In genomic region chr15:36680751-36681150, GRCh38 we compare ENCODE assay signal across 23 cellular contexts.
"Had no signal": no experiment of that assay in that cellular context is flagged by ENCODE, and none has a peak within 500 bp of the region (broad histone marks: within the 10 kb centered on the region; RNA-seq: fewer than 3 reads in every experiment).

No MANE protein-coding gene starts in this region.

- H3K9me3 ChIP-seq: esophagus squamous epithelium, gastroesophageal sphincter, lower lobe of right lung had no signal

- H3K36me3 ChIP-seq: esophagus squamous epithelium, gastroesophageal sphincter, left lung, lower lobe of right lung had no signal

- H3K4me1 ChIP-seq: esophagus squamous epithelium, gastroesophageal sphincter, heart left ventricle, left lung, lower lobe of right lung had no signal

- DNase-seq: dermis blood vessel endothelial cell; dorsolateral prefrontal cortex; effector CD4-positive, alpha-beta T cell; effector memory CD4-positive, alpha-beta T cell; erythroblast; esophagus squamous epithelium; foreskin fibroblast; heart left ventricle; hypothalamus; immature natural killer cell; islet precursor cell; left cardiac atrium; left lung; left ventricle myocardium superior; lower lobe of right lung; mesenchymal stem cell; midbrain; naive thymus-derived CD4-positive, alpha-beta T cell had no signal

- H3K27ac ChIP-seq: coronary artery, dorsolateral prefrontal cortex, epithelial cell of prostate, esophagus squamous epithelium, gastroesophageal sphincter, heart left ventricle, hepatocyte, left lung, lower lobe of right lung had no signal

- H3K4me3 ChIP-seq: coronary artery, dorsolateral prefrontal cortex, esophagus squamous epithelium, gastroesophageal sphincter, heart left ventricle, hepatocyte, left lung, lower lobe of right lung had no signal

- ATAC-seq: esophagus mucosa; gastroesophageal sphincter; heart left ventricle; left cardiac atrium; left lung; left ventricle myocardium superior; lower lobe of right lung; naive thymus-derived CD4-positive, alpha-beta T cell had no signal
